Comparison of ENCODE assay signal across 8 cellular contexts in the genomic region with DNA sequence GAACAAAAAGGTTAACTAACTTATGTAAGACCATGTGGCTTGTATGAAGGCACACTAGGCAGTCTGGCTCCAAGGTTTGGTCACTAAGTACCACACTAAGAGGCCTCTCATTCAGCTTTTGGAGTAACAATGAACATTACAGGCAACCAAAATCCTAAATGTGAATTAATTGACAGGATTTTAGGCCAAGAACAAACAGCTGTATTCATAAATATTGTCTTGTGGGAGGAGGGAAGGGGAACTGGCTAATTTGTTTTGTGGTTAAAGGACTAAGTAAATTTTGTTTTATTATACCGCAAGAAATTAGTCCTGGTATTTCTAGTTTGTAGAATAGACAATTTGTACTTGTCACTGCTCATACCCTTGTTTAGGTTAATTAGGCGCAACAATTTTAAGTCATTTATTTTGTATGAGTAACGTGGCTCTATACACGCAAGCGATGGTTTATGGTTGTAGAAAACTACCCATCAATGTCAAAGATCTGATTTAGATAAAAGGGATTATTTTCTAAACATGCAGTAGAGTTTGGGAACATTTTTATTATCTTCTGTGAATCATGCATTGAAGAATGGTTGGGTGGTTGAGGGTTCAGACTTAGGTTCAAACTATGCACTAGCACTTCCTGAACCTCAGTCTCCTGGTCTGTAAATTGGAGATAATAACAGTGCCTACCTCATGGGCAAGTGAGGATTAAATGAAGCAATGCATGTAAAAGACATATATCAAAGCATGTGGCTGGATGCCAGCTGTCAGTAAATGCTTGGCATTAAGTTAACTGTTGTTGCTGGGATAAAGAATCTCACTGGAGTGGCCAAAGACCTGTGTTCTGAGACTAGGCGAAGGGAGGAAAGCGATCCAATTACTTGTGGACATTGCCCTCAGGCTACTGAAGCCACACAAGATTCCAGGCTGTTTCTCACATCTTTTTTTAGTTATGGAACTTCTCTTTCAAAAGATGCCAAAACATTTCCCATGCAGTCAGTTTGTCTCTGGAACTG. TPM values are rescaled to one million over a fixed set of nuclear protein-coding genes. Genes with fewer than 3 reads are reported as not detected.
DNase-seq lines count a peak whose midpoint lies in the region; ATAC-seq lines count a peak whose summit lies in the region.

No MANE protein-coding gene starts in this region.

- peaks cover 2% of the 10 kb centered on the region for H3K27me3 Mint-ChIP-seq in activated naive CD4-positive, alpha-beta T cell treated with anti-CD3 and anti-CD28 coated beads for 36 hours (ENCODE audit: low read depth)
- no peaks in the 10 kb centered on the region for H3K27me3 Mint-ChIP-seq in dendritic cell treated with granulocyte-macrophage colony-stimulating factor and Interleukin-4, amounts not matched to agents 40 ng/mL and 50 ng/mL, for 4 days

- H3K4me3 Mint-ChIP-seq in activated naive CD4-positive, alpha-beta T cell treated with anti-CD3 and anti-CD28 coated beads for 36 hours, result peak overlapping the region; percentile 68
- H3K4me3 Mint-ChIP-seq in dendritic cell treated with granulocyte-macrophage colony-stimulating factor and Interleukin-4, amounts not matched to agents 40 ng/mL and 50 ng/mL, for 4 days, result peak overlapping the region; percentile 81
- H3K4me3 Mint-ChIP-seq in stimulated activated effector memory CD8-positive, alpha-beta T cell treated with anti-CD3 and anti-CD28 coated beads, Interleukin-12 subunit alpha, Interleukin-12 subunit beta, amount 100 ng/mL, for 72 hours, result peak overlapping the region; percentile 73

- CTCF ChIA-PET in activated naive CD4-positive, alpha-beta T cell treated with anti-CD3 and anti-CD28 coated beads for 36 hours (lab: Charles Lee), result interaction anchor here (1.1 kb wide), 1 partner anchor 11 kb away, joined by 3 read pairs; no protein-coding TSS in a partner anchor

- no peaks in the 10 kb centered on the region for H3K36me3 Mint-ChIP-seq in activated naive CD4-positive, alpha-beta T cell treated with anti-CD3 and anti-CD28 coated beads for 36 hours (ENCODE audit: low read depth)
- H3K36me3 Mint-ChIP-seq in dendritic cell treated with granulocyte-macrophage colony-stimulating factor and Interleukin-4, amounts not matched to agents 40 ng/mL and 50 ng/mL, for 4 days (ENCODE audit: low read depth), result peaks cover 21% of the 10 kb centered on the region
- H3K36me3 Mint-ChIP-seq in stimulated activated effector memory CD8-positive, alpha-beta T cell treated with anti-CD3 and anti-CD28 coated beads, Interleukin-12 subunit alpha, Interleukin-12 subunit beta, amount 100 ng/mL, for 72 hours, result no peaks in the 10 kb centered on the region

- peaks cover 21% of the 10 kb centered on the region for H3K4me1 Mint-ChIP-seq in activated naive CD4-positive, alpha-beta T cell treated with anti-CD3 and anti-CD28 coated beads for 36 hours (ENCODE audit: low read depth)
- peaks cover 65% of the 10 kb centered on the region for H3K4me1 Mint-ChIP-seq in dendritic cell treated with granulocyte-macrophage colony-stimulating factor and Interleukin-4, amounts not matched to agents 40 ng/mL and 50 ng/mL, for 4 days (ENCODE audit: low read depth)
- H3K4me1 Mint-ChIP-seq in stimulated activated effector memory CD8-positive, alpha-beta T cell treated with anti-CD3 and anti-CD28 coated beads, Interleukin-12 subunit alpha, Interleukin-12 subunit beta, amount 100 ng/mL, for 72 hours, result peaks cover 21% of the 10 kb centered on the region

- ATAC-seq in stimulated activated effector memory CD8-positive, alpha-beta T cell treated with anti-CD3 and anti-CD28 coated beads, Interleukin-12 subunit alpha, Interleukin-12 subunit beta, amount 100 ng/mL, for 72 hours, result no peak
- no peak for ATAC-seq in GM18511 (IDR thresholded peaks at IDR 0.05; ENCODE audit: unreplicated experiment)

- H3K27ac Mint-ChIP-seq in activated naive CD4-positive, alpha-beta T cell treated with anti-CD3 and anti-CD28 coated beads for 36 hours, result no peak overlapping the region
- H3K27ac Mint-ChIP-seq in dendritic cell treated with granulocyte-macrophage colony-stimulating factor and Interleukin-4, amounts not matched to agents 40 ng/mL and 50 ng/mL, for 4 days, result peak overlapping the region; percentile 85
- H3K27ac Mint-ChIP-seq in stimulated activated effector memory CD8-positive, alpha-beta T cell treated with anti-CD3 and anti-CD28 coated beads, Interleukin-12 subunit alpha, Interleukin-12 subunit beta, amount 100 ng/mL, for 72 hours, result no peak overlapping the region

- no peak for DNase-seq in activated naive CD4-positive, alpha-beta T cell treated with anti-CD3 and anti-CD28 coated beads for 36 hours
- no peak for DNase-seq in activated naive CD4-positive, alpha-beta T cell (lab: John Stamatoyannopoulos, UW)
- DNase-seq in NCI-H69 (lab: John Stamatoyannopoulos, UW), result peak; percentile 95
- DNase-seq in stimulated activated effector memory CD8-positive, alpha-beta T cell treated with anti-CD3 and anti-CD28 coated beads, Interleukin-12 subunit alpha, Interleukin-12 subunit beta, amount 100 ng/mL, for 72 hours (ENCODE audit: low spot score in 2 of 2), result no peak
- DNase-seq in GDM1 (lab: John Stamatoyannopoulos, UW), result no peak
- DNase-seq in GF-D8 (lab: John Stamatoyannopoulos, UW), result no peak

- intact Hi-C loops in activated naive CD4-positive, alpha-beta T cell treated with anti-CD3 and anti-CD28 coated beads for 36 hours (cut with micrococcal nuclease), result loop anchor here (1.0 to 5.0 kb wide), 8 partner anchors 15 to 422 kb away; partner anchors contain the start of genes ANKH and OTULIN
- intact Hi-C loops in dendritic cell treated with granulocyte-macrophage colony-stimulating factor and Interleukin-4, amounts not matched to agents 40 ng/mL and 50 ng/mL, for 4 days (cut with micrococcal nuclease), result loop anchor here (5.0 kb wide), 1 partner anchor 88 kb away; no protein-coding TSS in a partner anchor

- no peaks in the 10 kb centered on the region for H3K9me3 Mint-ChIP-seq in activated naive CD4-positive, alpha-beta T cell treated with anti-CD3 and anti-CD28 coated beads for 36 hours
- no peaks in the 10 kb centered on the region for H3K9me3 Mint-ChIP-seq in dendritic cell treated with granulocyte-macrophage colony-stimulating factor and Interleukin-4, amounts not matched to agents 40 ng/mL and 50 ng/mL, for 4 days
- H3K9me3 Mint-ChIP-seq in stimulated activated effector memory CD8-positive, alpha-beta T cell treated with anti-CD3 and anti-CD28 coated beads, Interleukin-12 subunit alpha, Interleukin-12 subunit beta, amount 100 ng/mL, for 72 hours, result no peaks in the 10 kb centered on the region

RNA-seq across cellular contexts. Expression of gene OTULINL, which starts 1.3 kb away (rescaled TPM):
- 10 to 100 TPM in 1 of 2 experiments, 1 to 10 TPM in 1; 9.1 to 10.6 TPM for total RNA-seq in activated naive CD4-positive, alpha-beta T cell treated with anti-CD3 and anti-CD28 coated beads for 36 hours
